ENCODE assay signal across 8 cellular contexts in genomic region chr5:140346348-140347221, GRCh38. TPM values are rescaled to one million over a fixed set of nuclear protein-coding genes. Genes with fewer than 3 reads are reported as not detected.
DNase-seq lines count a peak whose midpoint lies in the region; ATAC-seq lines count a peak whose summit lies in the region.

Gene HBEGF, minus strand, starts transcription at chr5:140346603. Its CDS starts 275 bp downstream, at chr5:140346328.

- no peaks in the 10 kb centered on the region for H3K9me3 Mint-ChIP-seq in activated T-helper 17 cell treated with anti-CD3 and anti-CD28 coated beads, Interleukin-2, amount 50 U/mL, for 72 hours

- peak within 1 kb of the TSS; percentile 10 for H3K27ac Mint-ChIP-seq in activated T-helper 17 cell treated with anti-CD3 and anti-CD28 coated beads, Interleukin-2, amount 50 U/mL, for 72 hours

- H3K4me1 Mint-ChIP-seq in activated T-helper 17 cell treated with anti-CD3 and anti-CD28 coated beads, Interleukin-2, amount 50 U/mL, for 72 hours, result peaks cover 25% of the 10 kb centered on the region

- peak; percentile 81 for ATAC-seq in GM19455 (IDR thresholded peaks at IDR 0.05; ENCODE audit: unreplicated experiment)
- ATAC-seq in HG03565 (IDR thresholded peaks at IDR 0.05; ENCODE audit: unreplicated experiment), result peak; percentile 64
- ATAC-seq in activated T-helper 17 cell treated with anti-CD3 and anti-CD28 coated beads, Interleukin-2, amount 50 U/mL, for 72 hours (replicated peaks), result peak; percentile 67

- H3K36me3 Mint-ChIP-seq in activated T-helper 17 cell treated with anti-CD3 and anti-CD28 coated beads, Interleukin-2, amount 50 U/mL, for 72 hours (ENCODE audit: low read depth), result peaks cover 34% of the 10 kb centered on the region

- no peaks in the 10 kb centered on the region for H3K27me3 Mint-ChIP-seq in activated T-helper 17 cell treated with anti-CD3 and anti-CD28 coated beads, Interleukin-2, amount 50 U/mL, for 72 hours

- DNase-seq in COLO829 (ENCODE audit: low spot score) (peak; percentile 61), OCI-M1 (lab: John Stamatoyannopoulos, UW) (peak; percentile 85), fibroblast of gingiva (ENCODE audit: low read depth) (peak; percentile 49), myocyte (ENCODE audit: low read depth) (peak; percentile 72), superior temporal gyrus (ENCODE audit: extremely low spot score) (peak; percentile 83)

- peak within 1 kb of the TSS; percentile 81 for H3K4me3 Mint-ChIP-seq in activated T-helper 17 cell treated with anti-CD3 and anti-CD28 coated beads, Interleukin-2, amount 50 U/mL, for 72 hours

RNA-seq across cellular contexts. Expression of gene HBEGF, which starts in this region (rescaled TPM):
- total RNA-seq in activated T-helper 17 cell treated with anti-CD3 and anti-CD28 coated beads, Interleukin-2, amount 50 U/mL, for 72 hours, result 10 to 100 TPM; 12.6 to 22.9 TPM
- 10.1 and 10.2 TPM in 2 replicates for total RNA-seq in myocyte
- 41.6 TPM for polyA plus RNA-seq in myocyte (2012)

Comparison
In these comparisons a context has a peak if more than half of its experiments do, and no peak if none do; other contexts are left out.
1. Peak in every context shown above with its lines: DNase-seq and ATAC-seq.